Comparison of ENCODE assay signal across 8 cellular contexts in the genomic region with DNA sequence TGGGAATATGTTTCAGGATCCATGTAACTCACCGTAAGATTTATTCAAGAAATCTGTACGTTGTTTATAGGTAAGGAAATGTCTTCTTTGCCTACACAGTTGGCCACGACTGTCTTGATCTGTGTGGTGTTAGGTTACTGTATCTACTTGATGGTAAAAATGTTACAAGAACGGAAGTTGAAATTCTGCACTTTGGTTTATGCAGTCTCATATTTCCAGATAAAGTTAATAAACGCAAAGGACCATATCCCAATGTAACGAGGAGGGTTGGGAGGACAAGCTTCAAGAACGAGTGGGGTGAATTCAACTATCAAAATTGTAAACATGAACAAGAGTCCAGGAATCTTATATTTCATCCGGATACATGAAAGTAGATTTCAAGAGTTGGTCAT. TPM values are rescaled to one million over a fixed set of nuclear protein-coding genes. Genes with fewer than 3 reads are reported as not detected.
DNase-seq lines count a peak whose midpoint lies in the region.

No MANE protein-coding gene starts in this region.

- no peak for DNase-seq in activated naive CD4-positive, alpha-beta T cell treated with anti-CD3 and anti-CD28 coated beads for 36 hours
- no peak for DNase-seq in activated naive CD4-positive, alpha-beta T cell (lab: John Stamatoyannopoulos, UW)
- DNase-seq in activated T-helper 2 cell treated with anti-CD3 and anti-CD28 coated beads, Interferon-gamma antibody, Interleukin-2, Interleukin-4, amounts not matched to agents 10 μg/mL and 5 μg/mL and 100 μg/mL, durations not matched to agents 14 hours and 24 hours and 36 hours (ENCODE audit: low spot score) = no peak
- DNase-seq in occipital lobe (lab: John Stamatoyannopoulos, UW) = no peak
- no peak for DNase-seq in NCI-H146 (lab: John Stamatoyannopoulos, UW)
- DNase-seq in GM19240 (ENCODE audit: insufficient read length, low spot score) = no peak

- H3K27me3 ChIP-seq in iPS-20b (ENCODE audit: insufficient read depth, low read length) (no peaks in the 10 kb centered on the region), stomach smooth muscle (ENCODE audit: control insufficient read depth in 1 of 2, insufficient read depth in 2 of 2, low read length in 2 of 2) (no peaks in the 10 kb centered on the region)

- no peaks in the 10 kb centered on the region for H3K9me3 Mint-ChIP-seq in activated naive CD4-positive, alpha-beta T cell treated with anti-CD3 and anti-CD28 coated beads for 36 hours
- H3K9me3 Mint-ChIP-seq in activated T-helper 2 cell treated with anti-CD3 and anti-CD28 coated beads, Interferon-gamma antibody, Interleukin-2, Interleukin-4, amounts not matched to agents 10 μg/mL and 5 μg/mL and 100 μg/mL, durations not matched to agents 14 hours and 24 hours and 36 hours = no peaks in the 10 kb centered on the region

- H3K4me1 ChIP-seq in iPS-20b (ENCODE audit: insufficient read depth, low read length) (peaks cover 12% of the 10 kb centered on the region), stomach smooth muscle (ENCODE audit: control insufficient read depth, insufficient read depth, low read length) (peaks cover 9% of the 10 kb centered on the region)

- peaks cover 25% of the 10 kb centered on the region for H3K4me1 Mint-ChIP-seq in activated naive CD4-positive, alpha-beta T cell treated with anti-CD3 and anti-CD28 coated beads for 36 hours (ENCODE audit: low read depth)
- H3K4me1 Mint-ChIP-seq in activated T-helper 2 cell treated with anti-CD3 and anti-CD28 coated beads, Interferon-gamma antibody, Interleukin-2, Interleukin-4, amounts not matched to agents 10 μg/mL and 5 μg/mL and 100 μg/mL, durations not matched to agents 14 hours and 24 hours and 36 hours (ENCODE audit: low read depth) = peaks cover 20% of the 10 kb centered on the region

- H3K4me3 ChIP-seq in iPS-20b (ENCODE audit: low read length) (peak overlapping the region; percentile 90), stomach smooth muscle (ENCODE audit: low read length in 2 of 2) (peak overlapping the region; percentile 75 to 84)

- H3K9me3 ChIP-seq in iPS-20b (ENCODE audit: insufficient read depth, low read depth, low read length) = no peaks in the 10 kb centered on the region
- no peaks in the 10 kb centered on the region for H3K9me3 ChIP-seq in stomach smooth muscle (ENCODE audit: control insufficient read depth in 2 of 2, low read length in 2 of 2)

- no peaks in the 10 kb centered on the region for H3K27me3 Mint-ChIP-seq in activated naive CD4-positive, alpha-beta T cell treated with anti-CD3 and anti-CD28 coated beads for 36 hours (ENCODE audit: low read depth)
- H3K27me3 Mint-ChIP-seq in activated T-helper 2 cell treated with anti-CD3 and anti-CD28 coated beads, Interferon-gamma antibody, Interleukin-2, Interleukin-4, amounts not matched to agents 10 μg/mL and 5 μg/mL and 100 μg/mL, durations not matched to agents 14 hours and 24 hours and 36 hours (ENCODE audit: low read depth) = no peaks in the 10 kb centered on the region

- peaks cover 2% of the 10 kb centered on the region for H3K36me3 Mint-ChIP-seq in activated naive CD4-positive, alpha-beta T cell treated with anti-CD3 and anti-CD28 coated beads for 36 hours (ENCODE audit: low read depth)
- peaks cover 6% of the 10 kb centered on the region for H3K36me3 Mint-ChIP-seq in activated T-helper 2 cell treated with anti-CD3 and anti-CD28 coated beads, Interferon-gamma antibody, Interleukin-2, Interleukin-4, amounts not matched to agents 10 μg/mL and 5 μg/mL and 100 μg/mL, durations not matched to agents 14 hours and 24 hours and 36 hours (ENCODE audit: low read depth)

- H3K27ac Mint-ChIP-seq in activated naive CD4-positive, alpha-beta T cell treated with anti-CD3 and anti-CD28 coated beads for 36 hours = peak overlapping the region; percentile 96
- H3K27ac Mint-ChIP-seq in activated T-helper 2 cell treated with anti-CD3 and anti-CD28 coated beads, Interferon-gamma antibody, Interleukin-2, Interleukin-4, amounts not matched to agents 10 μg/mL and 5 μg/mL and 100 μg/mL, durations not matched to agents 14 hours and 24 hours and 36 hours = peak overlapping the region; percentile 97

- intact Hi-C loops in activated naive CD4-positive, alpha-beta T cell treated with anti-CD3 and anti-CD28 coated beads for 36 hours (cut with micrococcal nuclease) = no loop called here
- intact Hi-C loops in activated T-helper 2 cell treated with anti-CD3 and anti-CD28 coated beads, Interferon-gamma antibody, Interleukin-2, Interleukin-4, amounts not matched to agents 10 μg/mL and 5 μg/mL and 100 μg/mL, durations not matched to agents 14 hours and 24 hours and 36 hours (cut with micrococcal nuclease) = loop anchor here (5.0 kb wide), 4 partner anchors 163 to 1452 kb away; a partner anchor contains a TSS

- peak overlapping the region; percentile 57 for H3K27ac ChIP-seq in iPS-20b (ENCODE audit: low read length)
- H3K27ac ChIP-seq in stomach smooth muscle (ENCODE audit: low read length) = peak overlapping the region; percentile 66

- H3K36me3 ChIP-seq in iPS-20b (ENCODE audit: insufficient read depth, low read depth, low read length) (no peaks in the 10 kb centered on the region), stomach smooth muscle (ENCODE audit: control insufficient read depth in 2 of 2, insufficient read depth in 2 of 2, low read length in 2 of 2) (no peaks in the 10 kb centered on the region)

- H3K4me3 Mint-ChIP-seq in activated naive CD4-positive, alpha-beta T cell treated with anti-CD3 and anti-CD28 coated beads for 36 hours = peak overlapping the region; percentile 99
- H3K4me3 Mint-ChIP-seq in activated T-helper 2 cell treated with anti-CD3 and anti-CD28 coated beads, Interferon-gamma antibody, Interleukin-2, Interleukin-4, amounts not matched to agents 10 μg/mL and 5 μg/mL and 100 μg/mL, durations not matched to agents 14 hours and 24 hours and 36 hours (ENCODE audit: low read depth) = peak overlapping the region; percentile 100

- H3K9ac ChIP-seq in iPS-20b (ENCODE audit: low read depth, low read length) = peak overlapping the region; percentile 84
- H3K9ac ChIP-seq in stomach smooth muscle (ENCODE audit: low read length in 2 of 2) = peak overlapping the region; percentile 77 to 84

- CTCF ChIA-PET in activated naive CD4-positive, alpha-beta T cell treated with anti-CD3 and anti-CD28 coated beads for 36 hours (lab: Charles Lee) = no interaction called here

RNA-seq across cellular contexts. Expression of a gene that starts 1.0 kb away (rescaled TPM):
- 1 to 10 TPM; 7.5 to 7.9 TPM for total RNA-seq in activated naive CD4-positive, alpha-beta T cell treated with anti-CD3 and anti-CD28 coated beads for 36 hours
- 13.9 and 15.6 TPM in 2 replicates for total RNA-seq in activated T-helper 2 cell treated with anti-CD3 and anti-CD28 coated beads, Interferon-gamma antibody, Interleukin-2, Interleukin-4, amounts not matched to agents 10 μg/mL and 5 μg/mL and 100 μg/mL, durations not matched to agents 14 hours and 24 hours and 36 hours
- total RNA-seq in occipital lobe = 21.5 TPM

RNA-seq across cellular contexts. Expression of a gene that starts 50.6 kb away (rescaled TPM):
- total RNA-seq in activated naive CD4-positive, alpha-beta T cell treated with anti-CD3 and anti-CD28 coated beads for 36 hours = 10 to 100 TPM; 87.7 to 91.1 TPM
- 129 and 134 TPM in 2 replicates for total RNA-seq in activated T-helper 2 cell treated with anti-CD3 and anti-CD28 coated beads, Interferon-gamma antibody, Interleukin-2, Interleukin-4, amounts not matched to agents 10 μg/mL and 5 μg/mL and 100 μg/mL, durations not matched to agents 14 hours and 24 hours and 36 hours
- total RNA-seq in occipital lobe = 86.4 TPM

RNA-seq across cellular contexts. Expression of a gene that starts 51.4 kb away (rescaled TPM):
- total RNA-seq in activated naive CD4-positive, alpha-beta T cell treated with anti-CD3 and anti-CD28 coated beads for 36 hours = 10 to 100 TPM; 41.7 to 41.9 TPM
- total RNA-seq in activated T-helper 2 cell treated with anti-CD3 and anti-CD28 coated beads, Interferon-gamma antibody, Interleukin-2, Interleukin-4, amounts not matched to agents 10 μg/mL and 5 μg/mL and 100 μg/mL, durations not matched to agents 14 hours and 24 hours and 36 hours = 35.7 and 38.3 TPM in 2 replicates
- total RNA-seq in occipital lobe = 218 TPM
